8 cellular contexts compared by ENCODE assay signal in the genomic region with DNA sequence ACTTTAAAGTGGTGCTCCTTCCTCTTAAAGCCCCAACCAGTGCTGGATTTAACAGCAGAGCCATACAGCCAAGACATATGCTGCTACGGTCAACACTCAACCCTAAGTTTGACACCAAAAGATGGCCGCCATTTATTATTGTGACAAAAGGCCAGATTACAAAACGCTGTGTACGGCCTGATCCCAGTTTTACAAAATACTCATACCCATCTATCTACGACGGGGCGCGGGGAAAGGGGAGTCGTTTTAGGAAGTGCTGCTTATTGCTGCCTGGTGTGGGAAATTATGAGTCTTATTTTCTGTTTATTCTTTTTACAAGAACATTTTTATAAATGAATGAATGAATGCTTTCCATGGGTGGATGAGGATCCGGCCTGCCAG.
DNase-seq lines count a peak whose midpoint lies in the region; ATAC-seq and TF ChIP-seq lines count a peak whose summit lies in the region.

No MANE protein-coding gene starts in this region.

- DNase-seq in DND-41 (no peak), HL-60 (ENCODE audit: low read depth in 1 of 2, low spot score in 1 of 2) (no peak), astrocyte of the cerebellum (ENCODE audit: low read depth) (no peak), memory B cell (ENCODE audit: low spot score in 2 of 2) (peak in 1 of 2 donors; percentile 0), HUDEP-2 (lab: John Stamatoyannopoulos, UW; ENCODE audit: unreplicated experiment in 76 of 76) (no peak), GM10266 (ENCODE audit: extremely low spot score) (no peak)

- peak overlapping the region; percentile 93 for H3K27ac ChIP-seq in DND-41 (ENCODE audit: low read length)
- H3K27ac ChIP-seq in HL-60 (replicated peaks), result peak overlapping the region; percentile 85

- peak overlapping the region; percentile 98 for H3K27ac Mint-ChIP-seq in memory B cell

- no peaks in the 10 kb centered on the region for H3K9me3 ChIP-seq in DND-41 (ENCODE audit: insufficient read depth, low read length, severe bottlenecking)

- TF ChIP-seq CTCF in DND-41 (IDR thresholded peaks at IDR 0.05; ENCODE audit: borderline replicate concordance, extremely low read depth, low read length, poor library complexity, severe bottlenecking) (no peak), HL-60 (IDR thresholded peaks at IDR 0.05; ENCODE audit: insufficient read depth, low read length) (no peak), astrocyte of the cerebellum (IDR thresholded peaks at IDR 0.05; ENCODE audit: low read depth, low read length, missing control alignments) (no peak), GM10266 (IDR thresholded peaks at IDR 0.05; ENCODE audit: control insufficient read depth, insufficient read depth, low read depth, missing control alignments) (no peak)

- peak overlapping the region; percentile 69 to 79; a peak in 3 of 4 replicates for H3K4me3 ChIP-seq in DND-41 (ENCODE audit: low read depth in 1 of 2, low read length in 2 of 2)
- peak overlapping the region; percentile 76 for H3K4me3 ChIP-seq in HL-60 (replicated peaks; ENCODE audit: insufficient read depth, low read length)
- H3K4me3 ChIP-seq in astrocyte of the cerebellum (ENCODE audit: low read depth, low read length), result peak overlapping the region; percentile 63

- peak overlapping the region; percentile 96 for H3K4me3 Mint-ChIP-seq in memory B cell

- peaks cover 29% of the 10 kb centered on the region for H3K4me1 Mint-ChIP-seq in memory B cell

- H3K9me3 Mint-ChIP-seq in memory B cell, result no peaks in the 10 kb centered on the region

- no peaks in the 10 kb centered on the region for H4K20me1 ChIP-seq in DND-41 (ENCODE audit: insufficient read depth, low read length)

- H3K27me3 Mint-ChIP-seq in memory B cell, result no peaks in the 10 kb centered on the region

- peaks cover 4% of the 10 kb centered on the region for H3K36me3 ChIP-seq in DND-41 (ENCODE audit: insufficient read depth, low read length)

- H3K36me3 Mint-ChIP-seq in memory B cell, result peaks cover 6% of the 10 kb centered on the region

- H2AFZ ChIP-seq in DND-41 (ENCODE audit: low read depth, low read length), result peak overlapping the region; percentile 86

- peak overlapping the region; percentile 93 for H3K9ac ChIP-seq in DND-41 (ENCODE audit: low read depth, low read length)

- H3K4me2 ChIP-seq in DND-41 (ENCODE audit: insufficient read depth, low read length), result peak overlapping the region; percentile 76

- in situ Hi-C loops in astrocyte of the cerebellum (cut with HindIII; ENCODE audit: low sequenced_read_pairs), result no loop called here

- H3K27me3 ChIP-seq in DND-41 (ENCODE audit: insufficient read depth, low read length, poor library complexity) (no peaks in the 10 kb centered on the region), HL-60 (ENCODE audit: insufficient read depth, poor library complexity, severe bottlenecking) (no peaks in the 10 kb centered on the region)

- H3K79me2 ChIP-seq in DND-41 (ENCODE audit: insufficient read depth, low read length), result no peaks in the 10 kb centered on the region; the same call in 1 of the 2 replicates

- ATAC-seq in DND-41 (ENCODE audit: insufficient read depth, low read depth) (no peak), memory B cell (ENCODE audit: low read depth) (no peak), HG03457 (IDR thresholded peaks at IDR 0.05; ENCODE audit: unreplicated experiment) (no peak), HG03571 (IDR thresholded peaks at IDR 0.05; ENCODE audit: unreplicated experiment) (no peak)

- H3K4me1 ChIP-seq in DND-41 (ENCODE audit: insufficient read depth, low read length), result peaks cover 17% of the 10 kb centered on the region
